26 cellular contexts compared by ENCODE assay signal in the genomic region with DNA sequence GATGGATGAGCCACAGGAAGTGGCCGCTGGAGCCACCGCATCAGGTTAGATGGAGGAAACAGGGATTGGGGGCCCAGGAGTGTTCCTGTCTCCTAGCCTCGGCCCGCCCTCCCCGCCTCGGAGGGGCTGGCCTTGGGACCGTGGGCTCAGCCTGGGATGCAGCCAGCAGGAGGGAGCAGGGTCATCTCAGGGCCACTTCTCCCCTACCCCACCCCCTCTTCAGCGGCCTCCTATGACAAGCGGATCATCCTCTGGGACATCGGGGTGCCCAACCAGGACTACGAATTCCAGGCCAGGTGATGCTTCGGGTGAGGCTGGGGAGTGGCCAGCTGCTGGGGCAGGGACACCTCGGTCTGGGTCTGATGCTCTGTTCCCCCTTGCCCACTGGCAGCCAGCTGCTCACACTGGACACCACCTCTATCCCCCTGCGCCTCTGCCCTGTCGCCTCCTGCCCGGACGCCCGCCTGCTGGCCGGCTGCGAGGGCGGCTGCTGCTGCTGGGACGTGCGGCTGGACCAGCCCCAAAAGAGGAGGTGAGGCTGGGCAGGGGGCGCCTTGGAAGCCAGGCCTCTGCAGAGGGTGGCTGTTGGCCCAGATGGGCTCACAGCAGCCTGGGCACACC. TPM values are rescaled to one million over a fixed set of nuclear protein-coding genes. Genes with fewer than 3 reads are reported as not detected.
A peak's percentile ranks its signal among the peaks of the same experiment; 100 is the strongest.
DNase-seq lines count a peak whose midpoint lies in the region; ATAC-seq and TF ChIP-seq lines count a peak whose summit lies in the region.
"Had no signal": no experiment of that assay in that cellular context is flagged by ENCODE, and none has a peak within 500 bp of the region (broad histone marks: within the 10 kb centered on the region; RNA-seq: fewer than 3 reads in every experiment).

No MANE protein-coding gene starts in this region.

- ATAC-seq in left colon = no peak
- no peak for ATAC-seq in activated naive CD8-positive, alpha-beta T cell treated with anti-CD3 and anti-CD28 coated beads, Interleukin-2, amount 50 U/mL, for 24 hours
- ATAC-seq: A549; effector memory CD8-positive, alpha-beta T cell; esophagus mucosa; foreskin keratinocyte had no signal

- H3K27ac Mint-ChIP-seq in activated naive CD8-positive, alpha-beta T cell treated with anti-CD3 and anti-CD28 coated beads, Interleukin-2, amount 50 U/mL, for 24 hours = no peak overlapping the region

- H3K9me3 Mint-ChIP-seq in activated naive CD8-positive, alpha-beta T cell treated with anti-CD3 and anti-CD28 coated beads, Interleukin-2, amount 50 U/mL, for 24 hours = no peaks in the 10 kb centered on the region
- H3K9me3 Mint-ChIP-seq: effector memory CD8-positive, alpha-beta T cell had no signal

- H3K36me3 ChIP-seq in spleen = peaks cover 0 to 72% (median 38%) of the 10 kb centered on the region in 6 donors
- H3K36me3 ChIP-seq: breast epithelium had no signal

- peak overlapping the region in 1 of 8 donors; percentile 27 for H3K27ac ChIP-seq in spleen
- H3K27ac ChIP-seq: A549, breast epithelium, coronary artery, foreskin keratinocyte had no signal

- no peaks in the 10 kb centered on the region for H3K27me3 Mint-ChIP-seq in activated naive CD8-positive, alpha-beta T cell treated with anti-CD3 and anti-CD28 coated beads, Interleukin-2, amount 50 U/mL, for 24 hours
- H3K27me3 Mint-ChIP-seq: effector memory CD8-positive, alpha-beta T cell had no signal

- no peaks in the 10 kb centered on the region for H3K9me3 ChIP-seq in spleen
- H3K9me3 ChIP-seq: A549, BE2C, breast epithelium, MG63, stomach had no signal

- TF ChIP-seq CTCF in GM13977 (IDR thresholded peaks at IDR 0.05; ENCODE audit: extremely low read depth, insufficient read depth, missing control alignments) (no peak), spleen (IDR thresholded peaks at IDR 0.05 in 8 of 11, conservative IDR thresholded peaks at IDR 0.05 in 3 of 11) (no peak)

- peaks cover 16% of the 10 kb centered on the region for H3K4me1 Mint-ChIP-seq in activated naive CD8-positive, alpha-beta T cell treated with anti-CD3 and anti-CD28 coated beads, Interleukin-2, amount 50 U/mL, for 24 hours

- H3K4me3 Mint-ChIP-seq in activated naive CD8-positive, alpha-beta T cell treated with anti-CD3 and anti-CD28 coated beads, Interleukin-2, amount 50 U/mL, for 24 hours = no peak overlapping the region
- H3K4me3 Mint-ChIP-seq: effector memory CD8-positive, alpha-beta T cell had no signal

- H3K4me1 ChIP-seq in spleen = peaks cover 9 to 53% (median 19%) of the 10 kb centered on the region in 6 donors
- H3K4me1 ChIP-seq: breast epithelium had no signal

- H3K36me3 Mint-ChIP-seq in activated naive CD8-positive, alpha-beta T cell treated with anti-CD3 and anti-CD28 coated beads, Interleukin-2, amount 50 U/mL, for 24 hours (ENCODE audit: low read depth) = peaks cover 4% of the 10 kb centered on the region

- H3K27me3 ChIP-seq in spleen (replicated peaks in 1 of 7) = no peaks in the 10 kb centered on the region
- H3K27me3 ChIP-seq: BE2C, breast epithelium, foreskin keratinocyte, MG63, stomach had no signal

- no peak for TF ChIP-seq POLR2A in spleen (IDR thresholded peaks at IDR 0.05)

- intact Hi-C loops in left colon (cut with DNase I, micrococcal nuclease) (no loop called here), spleen (cut with DNase I; ENCODE audit: low total_unique reads) (no loop called here)

- in situ Hi-C loops in GM13977 (cut with MboI; ENCODE audit: low pct_unique_long_range_greater_than_20kb, low sequenced_read_pairs, unreplicated experiment) = loop anchor here (5.0 kb wide), 1 partner anchor 67 kb away; no protein-coding TSS in a partner anchor

- 50 to 91% (median 82%) methylated on average over 6 to 24 of the region's 24 CpGs for WGBS in spleen, 5 donors

- DNase-seq in activated naive CD4-positive, alpha-beta T cell treated with anti-CD3 and anti-CD28 coated beads, Interleukin-2, amount 50 U/mL, for 16 hours = peak; percentile 6
- DNase-seq in activated naive CD4-positive, alpha-beta T cell (lab: John Stamatoyannopoulos, UW) = no peak
- DNase-seq in GM13977 (ENCODE audit: low spot score) = peak; percentile 32
- peak; percentile 7 to 26 for DNase-seq in left colon
- peak; percentile 74 for DNase-seq in spleen
- no peak for DNase-seq in COLO829 (ENCODE audit: low spot score)
- DNase-seq in superior temporal gyrus (ENCODE audit: extremely low spot score) = no peak
- DNase-seq in activated naive CD8-positive, alpha-beta T cell treated with anti-CD3 and anti-CD28 coated beads, Interleukin-2, amount 50 U/mL, for 24 hours = no peak
- DNase-seq: effector memory CD8-positive, alpha-beta T cell; foreskin keratinocyte; hippocampal formation; KBM-7; MG63; NCI-H1417 treated with DMSO at 0.1 percent for 48 hours; NCI-H774; retina; RPMI8226; stimulated activated CD4-positive, alpha-beta T cell treated with anti-CD3 and anti-CD28 coated beads, Interleukin-4, amount 100 ng/mL, for 4 hours; stomach; trophoblast cell had no signal

- no peak overlapping the region for H3K4me3 ChIP-seq in spleen
- H3K4me3 ChIP-seq: A549, breast epithelium, coronary artery, lung, MG63, stomach had no signal

RNA-seq across cellular contexts. Expression of a gene that starts 4.7 kb away (rescaled TPM):
- total RNA-seq in left colon = 10 to 100 TPM; 12.6 to 15.2 TPM
- 10 to 100 TPM; 19.9 to 42.2 (median 24.1) TPM for total RNA-seq in spleen
- polyA plus RNA-seq in spleen = 10 to 100 TPM; 22.1 to 37.3 (median 33.7) TPM

RNA-seq across cellular contexts. Expression of a gene that starts 4.8 kb away (rescaled TPM):
- total RNA-seq in left colon = 1 to 10 TPM; 9.5 to 9.9 TPM
- total RNA-seq in spleen = 10 to 100 TPM in 6 of 7 donors, 1 to 10 TPM in 1; 9.6 to 15.1 (median 10.7) TPM
- polyA plus RNA-seq in spleen = 10 to 100 TPM in 1 of 3 donors, 1 to 10 TPM in 2; 9.0 to 11.1 (median 9.2) TPM

RNA-seq across cellular contexts. Expression of a gene that starts 9.3 kb away (rescaled TPM):
- 10 to 100 TPM; 49.4 to 50.9 TPM for total RNA-seq in left colon
- 10 to 100 TPM in 6 of 7 donors, 1 to 10 TPM in 1; 8.4 to 34.5 (median 30.8) TPM for total RNA-seq in spleen
- polyA plus RNA-seq in spleen = 10 to 100 TPM; 95.6 to 98.8 (median 96.4) TPM

RNA-seq across cellular contexts. Expression of a gene that starts 36.1 kb away (rescaled TPM):
- total RNA-seq in left colon = 1 to 10 TPM; 4.2 to 6.8 TPM
- 100 to 1,000 TPM in 3 of 7 donors, 10 to 100 TPM in 4; 75.3 to 146 (median 90.5) TPM for total RNA-seq in spleen
- polyA plus RNA-seq in spleen = 10 to 100 TPM; 31.5 to 74.4 (median 35.4) TPM

RNA-seq across cellular contexts. Expression of a gene that starts 48.1 kb away (rescaled TPM):
- total RNA-seq in left colon (10 to 100 TPM; 13.4 to 22.5 TPM), spleen (10 to 100 TPM; 16.7 to 50.5 (median 22.7) TPM)
- polyA plus RNA-seq in spleen = 10 to 100 TPM; 18.5 to 42.2 (median 24.6) TPM

Comparison
In these comparisons a context has a peak if more than half of its experiments do, and no peak if none do; other contexts are left out.
1. DNase-seq: peak in activated naive CD4-positive, alpha-beta T cell treated with anti-CD3 and anti-CD28 coated beads, Interleukin-2, amount 50 U/mL, for 16 hours (single experiment), GM13977 (single experiment), left colon (2 of 2) and spleen (single experiment); none in activated naive CD4-positive, alpha-beta T cell (0 of 4), COLO829 (single experiment), superior temporal gyrus (single experiment) and activated naive CD8-positive, alpha-beta T cell treated with anti-CD3 and anti-CD28 coated beads, Interleukin-2, amount 50 U/mL, for 24 hours (single experiment).